ENCODE assay signal across 10 cellular contexts in the genomic region with DNA sequence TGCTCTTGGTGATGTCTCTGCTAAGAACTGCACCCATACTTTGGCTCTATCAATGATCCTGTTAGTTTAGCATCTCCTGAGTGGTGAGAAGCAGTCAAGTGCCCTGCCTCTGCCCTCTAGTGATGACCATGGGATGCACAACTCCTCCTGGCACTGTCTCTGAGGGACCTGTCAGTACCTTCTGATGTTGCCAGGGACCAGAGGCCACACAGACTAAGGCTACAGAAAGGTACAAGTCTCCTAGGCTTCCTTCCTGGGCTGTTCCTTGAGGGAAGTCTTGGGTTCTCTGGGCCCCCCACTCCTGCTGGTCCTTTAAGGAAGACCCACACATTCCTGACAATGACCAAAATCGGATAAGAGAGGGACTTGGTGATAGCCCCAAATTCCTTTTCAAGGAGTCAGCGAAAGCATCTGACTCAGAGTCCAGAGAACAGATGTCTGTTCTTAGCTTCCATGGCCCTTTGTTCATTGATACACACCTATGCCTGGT. TPM values are rescaled to one million over a fixed set of nuclear protein-coding genes. Genes with fewer than 3 reads are reported as not detected.
DNase-seq lines count a peak whose midpoint lies in the region; TF ChIP-seq lines count a peak whose summit lies in the region.
"Had no signal": no experiment of that assay in that cellular context is flagged by ENCODE, and none has a peak within 500 bp of the region (broad histone marks: within the 10 kb centered on the region; RNA-seq: fewer than 3 reads in every experiment).

No MANE protein-coding gene starts in this region.

- H3K27ac ChIP-seq in DOHH2 (ENCODE audit: low read depth, low read length) (no peak overlapping the region), VCaP (no peak overlapping the region), mesodermal cell (ENCODE audit: low read depth, low read length, severe bottlenecking) (peak overlapping the region; percentile 11), ascending aorta (no peak overlapping the region), dorsolateral prefrontal cortex (no peak overlapping the region)
- H3K27ac ChIP-seq: heart right ventricle had no signal

- no peaks in the 10 kb centered on the region for H3K9me3 ChIP-seq in DOHH2 (ENCODE audit: control insufficient read depth, insufficient read depth, low read length)
- H3K9me3 ChIP-seq in mesodermal cell (ENCODE audit: control insufficient read depth, low read length): no peaks in the 10 kb centered on the region
- no peaks in the 10 kb centered on the region for H3K9me3 ChIP-seq in ascending aorta
- H3K9me3 ChIP-seq: heart right ventricle had no signal

- 50 to 71% methylated on average over 2 of the region's 2 CpGs for WGBS in mesodermal cell (ENCODE audit: insufficient coverage in 2 of 2), 2 experiments

- H3K27me3 ChIP-seq in DOHH2 (ENCODE audit: control insufficient read depth, low read length) (peaks cover 46% of the 10 kb centered on the region), ascending aorta (no peaks in the 10 kb centered on the region), dorsolateral prefrontal cortex (peaks cover 0 to 79% (median 39%) of the 10 kb centered on the region in 45 donors)

- H3K79me2 ChIP-seq in DOHH2 (ENCODE audit: control insufficient read depth, low read length): no peaks in the 10 kb centered on the region

- no peaks in the 10 kb centered on the region for H3F3A ChIP-seq in DOHH2 (ENCODE audit: control insufficient read depth, insufficient read depth)

- DNase-seq in HFF-Myc (ENCODE audit: extremely low read depth, low read depth) (no peak), NCI-H146 (lab: John Stamatoyannopoulos, UW) (no peak), NCI-H187 (lab: John Stamatoyannopoulos, UW) (no peak), ascending aorta (ENCODE audit: low spot score in 2 of 2) (no peak), dorsolateral prefrontal cortex (no peak)
- DNase-seq: heart right ventricle had no signal

- H3K4me1 ChIP-seq in DOHH2 (ENCODE audit: control insufficient read depth, low read length) (no peaks in the 10 kb centered on the region), mesodermal cell (ENCODE audit: control insufficient read depth, insufficient read depth, low read length, poor library complexity, severe bottlenecking) (peaks cover 29% of the 10 kb centered on the region), ascending aorta (no peaks in the 10 kb centered on the region)
- H3K4me1 ChIP-seq: heart right ventricle had no signal

- TF ChIP-seq CTCF in DOHH2 (IDR thresholded peaks at IDR 0.05; ENCODE audit: low read depth, low read length, poor library complexity, severe bottlenecking) (peak; percentile 51), HFF-Myc (IDR thresholded peaks at IDR 0.05; ENCODE audit: low read depth, low read length, missing control alignments) (peak; percentile 46), VCaP (conservative IDR thresholded peaks at IDR 0.05) (peak; percentile 76), ascending aorta (IDR thresholded peaks at IDR 0.05) (no peak), dorsolateral prefrontal cortex (IDR thresholded peaks at IDR 0.05 in 54 of 56, conservative IDR thresholded peaks at IDR 0.05 in 2 of 56; ENCODE audit: low read depth in 1 of 56, partially characterized antibody in 56 of 56) (peak in 1 of 56 donors; percentile 18)

- H4K20me1 ChIP-seq in DOHH2 (ENCODE audit: control insufficient read depth, insufficient read depth, low read depth, low read length): no peaks in the 10 kb centered on the region

- H3K4me2 ChIP-seq in DOHH2 (ENCODE audit: low read length): no peak overlapping the region

- H3K4me3 ChIP-seq in DOHH2 (ENCODE audit: low read length) (no peak overlapping the region), HFF-Myc (replicated peaks; ENCODE audit: low read depth, low read length) (no peak overlapping the region), mesodermal cell (ENCODE audit: extremely low read depth, insufficient read depth, low read length, poor library complexity, severe bottlenecking) (no peak overlapping the region), ascending aorta (no peak overlapping the region), dorsolateral prefrontal cortex (no peak overlapping the region)
- H3K4me3 ChIP-seq: heart right ventricle had no signal

- H3K9me2 ChIP-seq in DOHH2 (replicated peaks; ENCODE audit: control insufficient read depth, low read length): no peaks in the 10 kb centered on the region

- intact Hi-C loops in ascending aorta (cut with DNase I): no loop called here
- intact Hi-C loops in dorsolateral prefrontal cortex (cut with DNase I): no loop called here

- H3K36me3 ChIP-seq in DOHH2 (ENCODE audit: control insufficient read depth, low read length) (no peaks in the 10 kb centered on the region), mesodermal cell (ENCODE audit: control insufficient read depth, insufficient read depth, low read length) (no peaks in the 10 kb centered on the region), ascending aorta (no peaks in the 10 kb centered on the region)
- H3K36me3 ChIP-seq: heart right ventricle had no signal

RNA-seq across cellular contexts. Expression of a gene that starts 15.3 kb away (rescaled TPM):
- 0.41 TPM for polyA plus RNA-seq in mesodermal cell (2013, experiment 1 of 2)
- 0.61 TPM for polyA plus RNA-seq in mesodermal cell (2013, experiment 2 of 2)
- total RNA-seq in ascending aorta (not detected), dorsolateral prefrontal cortex (not detected)
- total RNA-seq: activated CD8-positive, alpha-beta memory T cell treated with anti-CD3 and anti-CD28 coated beads for 36 hours; heart right ventricle had no signal
- polyA plus RNA-seq: heart right ventricle had no signal

Comparison
In these comparisons a context has a peak if more than half of its experiments do, and no peak if none do; other contexts are left out.
1. CTCF ChIP-seq: peak in DOHH2 (single experiment), HFF-Myc (single experiment) and VCaP (single experiment); none in ascending aorta (0 of 3).